8 cellular contexts compared by ENCODE assay signal in genomic region chr5:81750308-81751008, GRCh38. TPM values are rescaled to one million over a fixed set of nuclear protein-coding genes. Genes with fewer than 3 reads are reported as not detected.
DNase-seq lines count a peak whose midpoint lies in the region; ATAC-seq and TF ChIP-seq lines count a peak whose summit lies in the region.

No MANE protein-coding gene starts in this region.

- DNase-seq in GM12865 (ENCODE audit: low read depth) (peak; percentile 40), UCSD-AML1 (lab: John Stamatoyannopoulos, UW; ENCODE audit: unreplicated experiment) (peak; percentile 38), vagina (ENCODE audit: extremely low spot score in 2 of 2) (no peak), DMS79 treated with DMSO at 0.1 percent for 48 hours (lab: John Stamatoyannopoulos, UW) (no peak)

- no peaks in the 10 kb centered on the region for H3K27me3 ChIP-seq in duodenal mucosa (ENCODE audit: control insufficient read depth in 1 of 2, insufficient read depth in 2 of 2, low read length in 2 of 2)
- no peaks in the 10 kb centered on the region for H3K27me3 ChIP-seq in muscle layer of duodenum (ENCODE audit: low read depth, low read length)
- H3K27me3 ChIP-seq in vagina: no peaks in the 10 kb centered on the region

- H3K4me1 ChIP-seq in duodenal mucosa (ENCODE audit: control insufficient read depth in 1 of 2, insufficient read depth in 2 of 2, low read length in 2 of 2): peaks cover 5 to 7% of the 10 kb centered on the region in 2 donors
- peaks cover 2 to 14% of the 10 kb centered on the region in 2 donors for H3K4me1 ChIP-seq in muscle layer of duodenum (ENCODE audit: control insufficient read depth in 1 of 2, insufficient read depth in 2 of 2, low read length in 2 of 2)
- H3K4me1 ChIP-seq in vagina: peaks cover 41% of the 10 kb centered on the region

- H3K9ac ChIP-seq in duodenal mucosa (ENCODE audit: low read depth in 1 of 2, low read length in 2 of 2): peak overlapping the region; percentile 28 to 63

- H3K9me3 ChIP-seq in duodenal mucosa (ENCODE audit: control insufficient read depth in 1 of 2, low read length in 2 of 2): no peaks in the 10 kb centered on the region
- no peaks in the 10 kb centered on the region for H3K9me3 ChIP-seq in muscle layer of duodenum (ENCODE audit: control insufficient read depth in 1 of 2, low read length in 2 of 2)
- H3K9me3 ChIP-seq in vagina: no peaks in the 10 kb centered on the region

- H3K36me3 ChIP-seq in duodenal mucosa (ENCODE audit: control insufficient read depth in 1 of 2, insufficient read depth in 2 of 2, low read length in 2 of 2): no peaks in the 10 kb centered on the region
- no peaks in the 10 kb centered on the region for H3K36me3 ChIP-seq in muscle layer of duodenum (ENCODE audit: control insufficient read depth in 1 of 2, insufficient read depth in 2 of 2, low read length in 2 of 2)
- no peaks in the 10 kb centered on the region for H3K36me3 ChIP-seq in vagina

- intact Hi-C loops in vagina (cut with DNase I): loop anchor here (1.0 to 5.0 kb wide), 4 partner anchors 37 to 417 kb away; partner anchors contain the start of gene ATG10

- peak overlapping the region; percentile 95 for H3K4me3 ChIP-seq in GM12865 (ENCODE audit: low read depth, low read length)
- H3K4me3 ChIP-seq in duodenal mucosa (ENCODE audit: low read depth in 1 of 2, low read length in 2 of 2): peak overlapping the region; percentile 87 to 89
- H3K4me3 ChIP-seq in muscle layer of duodenum (ENCODE audit: low read depth in 1 of 2, low read length in 2 of 2): peak overlapping the region; percentile 58 to 82
- H3K4me3 ChIP-seq in vagina: peak overlapping the region; percentile 95 to 97

- TF ChIP-seq CTCF in GM12865 (IDR thresholded peaks at IDR 0.05; ENCODE audit: insufficient read depth, low read depth, low read length, missing control alignments) (no peak), vagina (IDR thresholded peaks at IDR 0.05) (no peak)

- peak overlapping the region; percentile 77 for H3K27ac ChIP-seq in duodenal mucosa (ENCODE audit: low read depth, low read length)
- peak overlapping the region; percentile 52 for H3K27ac ChIP-seq in muscle layer of duodenum (ENCODE audit: low read length)
- peak overlapping the region; percentile 99 for H3K27ac ChIP-seq in vagina

- TF ChIP-seq POLR2A in vagina (IDR thresholded peaks at IDR 0.05): no peak

- ATAC-seq in HG02588 (IDR thresholded peaks at IDR 0.05; ENCODE audit: unreplicated experiment): peak; percentile 20
- ATAC-seq in GM21367 (IDR thresholded peaks at IDR 0.05; ENCODE audit: unreplicated experiment): no peak

RNA-seq across cellular contexts. Expression of gene SSBP2, which starts 0.4 kb away (rescaled TPM):
- total RNA-seq in vagina: 66.3 TPM

Comparison
In these comparisons a context has a peak if more than half of its experiments do, and no peak if none do; other contexts are left out.
1. DNase-seq: peak in GM12865 (single experiment) and UCSD-AML1 (single experiment); none in vagina (0 of 2) and DMS79 treated with DMSO at 0.1 percent for 48 hours (single experiment).
2. Peak in every context shown above with its lines, with median percentiles within 50 percentile points of each other: H3K4me3 ChIP-seq and H3K27ac ChIP-seq.